In the genomic region with DNA sequence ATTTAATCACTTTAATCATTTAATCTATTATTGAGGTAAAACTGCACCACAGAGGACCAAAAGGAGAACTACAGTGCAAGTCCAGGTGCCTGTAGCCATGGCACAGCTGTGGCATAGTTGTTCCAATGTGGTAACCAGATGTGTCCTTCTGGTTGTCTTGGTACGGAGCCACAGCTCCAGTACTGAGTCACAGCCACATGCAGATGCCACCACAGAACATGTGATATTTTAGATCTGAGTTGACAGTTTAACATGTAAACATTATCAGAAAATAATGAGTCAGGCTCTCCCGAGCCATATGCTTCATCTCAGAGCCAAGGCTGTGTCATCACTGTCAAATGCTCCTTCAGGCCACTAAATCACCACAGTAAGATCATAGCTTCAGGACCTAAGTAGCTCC, we compare ENCODE assay signal across 10 cellular contexts. TPM values are rescaled to one million over a fixed set of nuclear protein-coding genes. Genes with fewer than 3 reads are reported as not detected.
DNase-seq lines count a peak whose midpoint lies in the region; ATAC-seq and TF ChIP-seq lines count a peak whose summit lies in the region.
"Had no signal": no experiment of that assay in that cellular context is flagged by ENCODE, and none has a peak within 500 bp of the region (broad histone marks: within the 10 kb centered on the region; RNA-seq: fewer than 3 reads in every experiment).

No MANE protein-coding gene starts in this region.

- H3K4me3 ChIP-seq in mesendoderm (ENCODE audit: low read length) = no peak overlapping the region
- no peak overlapping the region for H3K4me3 ChIP-seq in smooth muscle cell

- H4K8ac ChIP-seq in mesendoderm (ENCODE audit: low read depth, low read length) = no peak overlapping the region

- H3K4me2 ChIP-seq in mesendoderm (ENCODE audit: low read length) (no peak overlapping the region), smooth muscle cell (no peak overlapping the region)

- no peak overlapping the region for H4K5ac ChIP-seq in mesendoderm (ENCODE audit: low read length)

- H3K79me2 ChIP-seq in mesendoderm (ENCODE audit: control insufficient read depth, insufficient read depth, low read length) (no peaks in the 10 kb centered on the region), smooth muscle cell (ENCODE audit: low read depth) (no peaks in the 10 kb centered on the region)

- peaks cover 5% of the 10 kb centered on the region for H3K4me1 Mint-ChIP-seq in mesothelial cell of epicardium

- no peak overlapping the region for H2BK120ac ChIP-seq in mesendoderm (ENCODE audit: low read depth, low read length)

- no peaks in the 10 kb centered on the region for H3K9me3 ChIP-seq in smooth muscle cell (replicated peaks; ENCODE audit: low read depth)

- peak; percentile 69 for ATAC-seq in GM18502 (IDR thresholded peaks at IDR 0.05; ENCODE audit: poor library complexity, unreplicated experiment)
- peak; percentile 74 for ATAC-seq in HG02759 (IDR thresholded peaks at IDR 0.05; ENCODE audit: unreplicated experiment)

- no peaks in the 10 kb centered on the region for H3K9me3 Mint-ChIP-seq in mesothelial cell of epicardium
- H3K9me3 Mint-ChIP-seq: H9 had no signal

- H3K27me3 ChIP-seq in mesendoderm (ENCODE audit: insufficient read depth, low read length, poor library complexity) (no peaks in the 10 kb centered on the region), smooth muscle cell (ENCODE audit: low read depth) (no peaks in the 10 kb centered on the region)

- no peak overlapping the region for H3K56ac ChIP-seq in mesendoderm (ENCODE audit: low read length)

- no peak overlapping the region for H2AFZ ChIP-seq in smooth muscle cell (ENCODE audit: low read depth)

- H2AK5ac ChIP-seq in mesendoderm (ENCODE audit: low read length) = no peak overlapping the region

- H3K18ac ChIP-seq in mesendoderm (ENCODE audit: low read length) = no peak overlapping the region

- H3K4me3 Mint-ChIP-seq in mesothelial cell of epicardium = no peak overlapping the region
- H3K4me3 Mint-ChIP-seq: H9 had no signal

- no peak overlapping the region for H3K23ac ChIP-seq in mesendoderm (ENCODE audit: low read length)

- WGBS in mesendoderm (ENCODE audit: extremely low coverage, insufficient coverage, low lambda C conversion rate) = no CpG with 5 or more reads among the region's 2 CpGs
- WGBS in smooth muscle cell (ENCODE audit: low lambda C conversion rate) = 27% methylated on average over 2 of the region's 2 CpGs

- no peak overlapping the region for H3K4ac ChIP-seq in mesendoderm (ENCODE audit: low read depth, low read length)

- H2BK15ac ChIP-seq in mesendoderm (replicated peaks; ENCODE audit: low read depth) = no peak overlapping the region

- H3K79me1 ChIP-seq in mesendoderm (ENCODE audit: low read length) = no peaks in the 10 kb centered on the region

- H3K9ac ChIP-seq in mesendoderm (ENCODE audit: low read length) = no peak overlapping the region
- H3K9ac ChIP-seq in smooth muscle cell (ENCODE audit: low read depth) = no peak overlapping the region

- H3F3A ChIP-seq in smooth muscle cell (ENCODE audit: low read depth) = no peaks in the 10 kb centered on the region

- TF ChIP-seq CTCF in smooth muscle cell (IDR thresholded peaks at IDR 0.05; ENCODE audit: borderline replicate concordance, insufficient read depth, poor library complexity, severe bottlenecking) (no peak), GM20000 (IDR thresholded peaks at IDR 0.05; ENCODE audit: extremely low read depth, missing control alignments) (no peak), mesothelial cell of epicardium (IDR thresholded peaks at IDR 0.05; ENCODE audit: unreplicated experiment) (no peak)

- no peaks in the 10 kb centered on the region for H3K4me1 ChIP-seq in mesendoderm (ENCODE audit: control insufficient read depth, low read depth, low read length)
- no peaks in the 10 kb centered on the region for H3K4me1 ChIP-seq in smooth muscle cell (ENCODE audit: low read depth)

- H3K36me3 Mint-ChIP-seq in mesothelial cell of epicardium = no peaks in the 10 kb centered on the region

- no peak overlapping the region for H3K27ac ChIP-seq in mesendoderm (ENCODE audit: low read depth, low read length)
- no peak overlapping the region for H3K27ac ChIP-seq in smooth muscle cell (ENCODE audit: low read depth)

- DNase-seq in T1000 (lab: John Stamatoyannopoulos, UW) (peak; percentile 38), mesendoderm (peak; percentile 19), smooth muscle cell (lab: John Stamatoyannopoulos, UW; ENCODE audit: unreplicated experiment) (no peak), GM20000 (ENCODE audit: low spot score) (no peak), mesothelial cell of epicardium (ENCODE audit: low spot score in 2 of 2, unreplicated experiment in 2 of 2) (no peak)
- DNase-seq in activated CD8-positive, alpha-beta memory T cell treated with anti-CD3 and anti-CD28 coated beads for 24 hours = no peak
- DNase-seq: H9; stimulated activated naive CD4-positive, alpha-beta T cell had no signal

- no peak overlapping the region for H3K27ac Mint-ChIP-seq in mesothelial cell of epicardium
- H3K27ac Mint-ChIP-seq: H9 had no signal

- H3K27me3 Mint-ChIP-seq in mesothelial cell of epicardium (ENCODE audit: low read depth) = no peaks in the 10 kb centered on the region

- H3K36me3 ChIP-seq in mesendoderm (ENCODE audit: control insufficient read depth, insufficient read depth, low read length) = no peaks in the 10 kb centered on the region
- H3K36me3 ChIP-seq in smooth muscle cell (ENCODE audit: low read depth) = no peaks in the 10 kb centered on the region

- no peak overlapping the region for H2BK5ac ChIP-seq in mesendoderm (ENCODE audit: low read length)

- H4K20me1 ChIP-seq in smooth muscle cell (ENCODE audit: low read depth) = no peaks in the 10 kb centered on the region

RNA-seq across cellular contexts. Expression of gene RGS7, which starts 56.4 kb away (rescaled TPM):
- 1.4 TPM for polyA plus RNA-seq in mesendoderm (2013, experiment 1 of 2)
- 1.4 TPM for polyA plus RNA-seq in mesendoderm (2013, experiment 2 of 2)
- total RNA-seq in smooth muscle cell (not detected in 2 replicates), mesothelial cell of epicardium (1.6 to 2.4 TPM (median 1.9 TPM) in 3 replicates)
- 0.16 TPM in 1 of 2 replicates, not detected in the other for polyA plus RNA-seq in smooth muscle cell

Comparison
In these comparisons a context has a peak if more than half of its experiments do, and no peak if none do; other contexts are left out.
1. DNase-seq: peak in T1000 (single experiment) and mesendoderm (single experiment); none in smooth muscle cell (single experiment), GM20000 (single experiment), activated CD8-positive, alpha-beta memory T cell treated with anti-CD3 and anti-CD28 coated beads for 24 hours (single experiment) and mesothelial cell of epicardium (0 of 2).